ENCODE assay signal across 34 cellular contexts in genomic region chr4:79893441-79893840, GRCh38.
"Had no signal": no experiment of that assay in that cellular context is flagged by ENCODE, and none has a peak within 500 bp of the region (broad histone marks: within the 10 kb centered on the region; RNA-seq: fewer than 3 reads in every experiment).

No MANE protein-coding gene starts in this region.

- ATAC-seq: activated CD4-positive, CD25-positive, alpha-beta regulatory T cell treated with anti-CD3 and anti-CD28 coated beads, Interleukin-2, amount 50 U/mL, for 24 hours; activated CD8-positive, alpha-beta T cell treated with anti-CD3 and anti-CD28 coated beads for 36 hours; activated naive CD8-positive, alpha-beta T cell treated with anti-CD3 and anti-CD28 coated beads, Interleukin-2, amount 50 U/mL, for 24 hours; activated T-cell treated with anti-CD3 and anti-CD28 coated beads, Interleukin-2, amount 50 U/mL, for 4 hours; activated T-helper 17 cell treated with anti-CD3 and anti-CD28 coated beads, Interleukin-2, amount 50 U/mL, for 72 hours; body of pancreas; gastroesophageal sphincter; heart right ventricle; T-helper 17 cell had no signal

- DNase-seq: activated B cell treated with CpG ODN at 0.5 μM for 24 hours; activated CD4-positive, alpha-beta T cell treated with anti-CD3 and anti-CD28 coated beads for 48 hours; activated CD4-positive, alpha-beta T cell treated with anti-CD3 and anti-CD28 coated beads, Interleukin-2, amount 50 U/mL, for 1 hour; activated CD4-positive, alpha-beta T cell treated with anti-CD3 and anti-CD28 coated beads, Interleukin-2, amount 50 U/mL, for 48 hours; activated CD8-positive, alpha-beta memory T cell treated with anti-CD3 and anti-CD28 coated beads for 24 hours; activated CD8-positive, alpha-beta T cell treated with anti-CD3 and anti-CD28 coated beads for 36 hours; activated effector memory CD4-positive, alpha-beta T cell treated with Interleukin-2 at 50 U/mL for 16 hours; activated gamma-delta T cell treated with Interleukin-2 at 50 U/mL for 16 hours; activated naive CD4-positive, alpha-beta T cell treated with anti-CD3 and anti-CD28 coated beads, Interleukin-2, amount 50 U/mL, for 16 hours; activated naive CD4-positive, alpha-beta T cell treated with Interleukin-2 at 50 U/mL for 16 hours; activated naive CD8-positive, alpha-beta T cell treated with anti-CD3 and anti-CD28 coated beads for 36 hours; activated naive CD8-positive, alpha-beta T cell treated with anti-CD3 and anti-CD28 coated beads, Interleukin-2, amount 50 U/mL, for 24 hours; activated T-cell treated with anti-CD3 and anti-CD28 coated beads, Interleukin-2, amount 50 U/mL, for 4 hours; amygdala; aorta; body of pancreas; central memory CD4-positive, alpha-beta T cell; cerebellar nuclear complex; colonic mucosa; effector CD8-positive, alpha-beta T cell; esophagus squamous epithelium; foreskin melanocyte; heart right ventricle; T-helper 1 cell; T-helper 17 cell; T1000; WERI-Rb-1 had no signal

- H3K36me3 ChIP-seq: breast epithelium, cardiac muscle cell, colonic mucosa, esophagus squamous epithelium, gastroesophageal sphincter, heart right ventricle, WERI-Rb-1 had no signal

- H3K27me3 ChIP-seq: body of pancreas, breast epithelium, cardiac muscle cell, colonic mucosa, esophagus squamous epithelium, gastroesophageal sphincter, heart right ventricle, hepatocyte had no signal

- H3K4me3 ChIP-seq: body of pancreas, breast epithelium, cardiac muscle cell, colonic mucosa, esophagus squamous epithelium, gastroesophageal sphincter, heart right ventricle, hepatocyte had no signal

- H3K79me2 ChIP-seq: hepatocyte had no signal

- H3K9me3 ChIP-seq: body of pancreas, breast epithelium, colonic mucosa, esophagus squamous epithelium, gastroesophageal sphincter, heart right ventricle had no signal

- H2AFZ ChIP-seq: hepatocyte had no signal

- H3K4me2 ChIP-seq: hepatocyte had no signal

- H3K4me1 ChIP-seq: body of pancreas, breast epithelium, colonic mucosa, esophagus squamous epithelium, gastroesophageal sphincter, heart right ventricle had no signal

- H3K27ac ChIP-seq: body of pancreas, breast epithelium, cardiac muscle cell, colonic mucosa, epithelial cell of prostate, esophagus squamous epithelium, gastroesophageal sphincter, heart right ventricle, hepatocyte, WERI-Rb-1 had no signal
